ENCODE assay signal across 8 cellular contexts in the genomic region with DNA sequence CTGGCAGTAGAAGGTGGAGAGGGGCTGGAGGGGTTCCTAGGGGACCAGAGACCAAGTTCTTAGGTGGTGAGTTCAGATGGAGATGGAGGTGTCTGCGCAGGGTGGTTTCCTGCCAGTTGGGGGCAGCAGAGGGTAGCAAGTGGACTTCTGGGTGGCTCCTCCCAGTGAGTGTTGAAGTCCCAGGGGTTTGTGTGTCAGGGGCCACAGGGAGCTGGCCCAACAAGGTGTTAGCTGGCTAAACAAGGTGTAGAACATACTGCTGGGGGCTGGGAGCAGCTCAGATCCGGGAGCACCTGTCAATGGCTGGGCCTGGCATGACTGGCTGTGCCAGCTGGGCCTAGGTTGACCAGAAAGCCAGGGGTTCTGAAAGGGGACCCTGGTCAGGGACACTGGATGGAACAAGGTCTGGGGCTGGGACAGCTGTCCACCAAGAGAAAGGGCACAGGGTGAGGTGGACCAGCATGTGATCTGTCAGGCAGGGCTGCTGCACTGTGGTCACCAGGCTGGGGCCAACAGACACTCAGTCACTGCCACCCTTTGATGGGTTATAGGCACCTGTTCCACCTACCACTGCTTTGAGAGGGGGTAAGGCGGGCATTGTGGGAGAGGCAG. TPM values are rescaled to one million over a fixed set of nuclear protein-coding genes. Genes with fewer than 3 reads are reported as not detected.
DNase-seq lines count a peak whose midpoint lies in the region; ATAC-seq and TF ChIP-seq lines count a peak whose summit lies in the region.

No MANE protein-coding gene starts in this region.

- no peaks in the 10 kb centered on the region for H3K27me3 ChIP-seq in BJ (ENCODE audit: control insufficient read depth, insufficient read depth, low read length)
- H3K27me3 ChIP-seq in sigmoid colon: no peaks in the 10 kb centered on the region

- intact Hi-C loops in sigmoid colon (cut with DNase I): loop anchor here (1.0 to 10.0 kb wide), 2 partner anchors 178 to 305 kb away; no protein-coding TSS in a partner anchor

- TF ChIP-seq POLR2A in sigmoid colon (IDR thresholded peaks at IDR 0.05): no peak

- DNase-seq in BJ (ENCODE audit: low read depth): no peak
- peak; percentile 91 for DNase-seq in KBM-7
- DNase-seq in SK-MEL-5 (ENCODE audit: low read depth, low spot score): peak; percentile 77
- peak; percentile 87 for DNase-seq in astrocyte of the hippocampus (ENCODE audit: low read depth, low spot score)
- peak in 37 of 51 donors; percentile 15 to 81 (median 57) for DNase-seq in hypothalamus (lab: John Stamatoyannopoulos, UW)
- peak; percentile 91 for DNase-seq in sigmoid colon

- peak; percentile 62 for ATAC-seq in GM18519 (IDR thresholded peaks at IDR 0.05; ENCODE audit: low FRiP score, unreplicated experiment)
- ATAC-seq in HG02623 (IDR thresholded peaks at IDR 0.05; ENCODE audit: unreplicated experiment): no peak

- POLR2A ChIA-PET in BJ (lab: Charles Lee): no interaction called here

- CTCF ChIA-PET in BJ (lab: Yijun Ruan, JAX): interaction anchor here (0.5 to 6.6 kb wide), 40 partner anchors 8 to 440 kb away, joined by 3 to 69 read pairs (median 4); no protein-coding TSS in a partner anchor

- in situ Hi-C loops in KBM-7 (cut with MboI; ENCODE audit: low pct_unique_long_range_greater_than_20kb, low sequenced_read_pairs) (no loop called here), SK-MEL-5 (cut with HindIII; ENCODE audit: low pct_unique_long_range_greater_than_20kb, low sequenced_read_pairs) (no loop called here)

- peak overlapping the region in 2 of 4 donors; percentile 54 to 59 for H3K27ac ChIP-seq in sigmoid colon

- TF ChIP-seq CTCF in BJ (IDR thresholded peaks at IDR 0.05; ENCODE audit: insufficient read depth, low read depth, low read length) (peak; percentile 95), sigmoid colon (IDR thresholded peaks at IDR 0.05) (peak; percentile 80 to 85 (median 84))

- H3K36me3 ChIP-seq in BJ (ENCODE audit: control insufficient read depth, insufficient read depth, low read length) (no peaks in the 10 kb centered on the region; the same call in 1 of the 2 replicates), sigmoid colon (peaks cover 0 to 8% (median under 1%) of the 10 kb centered on the region in 4 donors)

- WGBS in sigmoid colon, 2 donors: 39 to 60% methylated on average over 3 of the region's 3 CpGs

- no peaks in the 10 kb centered on the region for H3K9me3 ChIP-seq in sigmoid colon

- H3K4me3 ChIP-seq in BJ (ENCODE audit: low read depth, low read length): no peak overlapping the region
- no peak overlapping the region for H3K4me3 ChIP-seq in sigmoid colon

- TF ChIP-seq EP300 in sigmoid colon (IDR thresholded peaks at IDR 0.05): no peak

- peaks cover 0 to 35% (median 25%) of the 10 kb centered on the region in 4 donors for H3K4me1 ChIP-seq in sigmoid colon

RNA-seq across cellular contexts. Expression of a gene that starts 35.6 kb away (rescaled TPM):
- polyA plus RNA-seq in BJ (2011; rRNA removed): 18.1 and 38.1 TPM in 2 replicates
- polyA minus RNA-seq in BJ (2011; rRNA and poly(A)+ RNA removed): 41.3 and 44.4 TPM in 2 replicates
- total RNA-seq in SK-MEL-5 (2014; rRNA removed; shearing (Covaris generic)): 13.4 and 14.1 TPM in 2 replicates
- polyA plus RNA-seq in SK-MEL-5 (2015; cell fraction: cytosol; rRNA removed): 32.2 and 44.8 TPM in 2 replicates
- 18.9 and 21.4 TPM in 2 replicates for polyA plus RNA-seq in SK-MEL-5 (2015; cell fraction: nucleus; rRNA removed)
- total RNA-seq in sigmoid colon: 10 to 100 TPM; 20.1 to 50.7 (median 39.9) TPM
- 10 to 100 TPM; 25.8 to 52.4 (median 34.7) TPM for polyA plus RNA-seq in sigmoid colon
